8 cellular contexts compared by ENCODE assay signal in the genomic region with DNA sequence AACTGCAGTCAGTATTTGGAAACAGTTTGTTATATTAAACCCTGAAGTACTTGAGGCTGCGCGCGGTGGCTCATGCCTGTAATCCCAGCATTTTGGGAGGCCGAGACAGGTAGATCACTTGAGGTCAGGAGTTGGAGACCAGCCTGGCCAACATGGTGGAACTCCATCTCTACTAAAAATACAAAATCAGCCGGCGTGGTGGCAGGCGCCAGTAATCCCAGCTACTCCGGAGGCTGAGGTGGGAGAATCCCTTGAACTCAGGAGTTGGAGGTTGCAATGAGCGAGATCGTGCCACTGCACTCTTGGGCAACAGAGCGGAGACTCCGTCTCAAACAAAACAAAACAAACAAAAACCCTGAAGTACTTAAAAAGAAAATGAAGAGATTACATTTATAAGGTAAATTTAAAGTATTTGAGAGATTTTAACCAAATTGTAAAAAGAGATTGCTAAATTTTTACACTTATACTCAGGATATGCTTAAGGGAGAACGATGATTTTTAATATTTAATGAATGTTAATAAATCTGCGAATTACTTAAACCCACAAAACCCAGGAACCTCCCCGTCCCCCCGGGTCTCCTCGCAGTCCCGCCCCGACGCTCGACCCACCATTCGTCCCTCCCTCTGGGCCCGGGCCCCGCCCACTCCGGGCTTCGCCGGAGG. TPM values are rescaled to one million over a fixed set of nuclear protein-coding genes. Genes with fewer than 3 reads are reported as not detected.
DNase-seq lines count a peak whose midpoint lies in the region; ATAC-seq, FAIRE-seq and TF ChIP-seq lines count a peak whose summit lies in the region.

No MANE protein-coding gene starts in this region.

- DNase-seq in cardiac muscle cell (ENCODE audit: low read depth in 1 of 2, low spot score in 1 of 2) (peak in 1 of 2 donors; percentile 9), left cardiac atrium (no peak), astrocyte (ENCODE audit: low read depth) (no peak), mesenchymal stem cell (no peak), upper lobe of right lung (peak; percentile 52), NAMALWA (ENCODE audit: low spot score) (no peak), NCI-H774 (lab: John Stamatoyannopoulos, UW) (no peak), G401 (ENCODE audit: low spot score) (no peak)

- no peak overlapping the region for H3K18ac ChIP-seq in mesenchymal stem cell (ENCODE audit: low read depth in 1 of 2, low read length in 2 of 2)

- H3K9me3 ChIP-seq in cardiac muscle cell (ENCODE audit: low read depth) (no peaks in the 10 kb centered on the region), astrocyte (ENCODE audit: insufficient read depth, low read depth, low read length) (no peaks in the 10 kb centered on the region), mesenchymal stem cell (ENCODE audit: control insufficient read depth, low read length) (no peaks in the 10 kb centered on the region), upper lobe of right lung (no peaks in the 10 kb centered on the region)

- H4K20me1 ChIP-seq in astrocyte (ENCODE audit: insufficient read depth, low read length): peaks cover 4% of the 10 kb centered on the region

- H3K14ac ChIP-seq in mesenchymal stem cell (ENCODE audit: low read length in 2 of 2): no peak overlapping the region

- no peak overlapping the region for H3K23ac ChIP-seq in mesenchymal stem cell (ENCODE audit: low read length in 2 of 2)

- no peak overlapping the region for H2BK12ac ChIP-seq in mesenchymal stem cell (ENCODE audit: low read length in 2 of 2)

- H2BK5ac ChIP-seq in mesenchymal stem cell (ENCODE audit: low read depth, low read length, poor library complexity, severe bottlenecking): no peak overlapping the region

- no peaks in the 10 kb centered on the region for H3K27me3 ChIP-seq in cardiac muscle cell
- H3K27me3 ChIP-seq in astrocyte (ENCODE audit: insufficient read depth, low read length): no peaks in the 10 kb centered on the region
- no peaks in the 10 kb centered on the region for H3K27me3 ChIP-seq in mesenchymal stem cell (ENCODE audit: control insufficient read depth in 1 of 2, insufficient read depth in 1 of 2, low read length in 2 of 2)
- H3K27me3 ChIP-seq in upper lobe of right lung: no peaks in the 10 kb centered on the region

- peak overlapping the region; percentile 91 for H3K4me3 ChIP-seq in cardiac muscle cell
- H3K4me3 ChIP-seq in astrocyte (ENCODE audit: insufficient read depth, low read depth, low read length): peak overlapping the region; percentile 83
- peak overlapping the region in 1 of 2 experiments; percentile 99 for H3K4me3 ChIP-seq in mesenchymal stem cell (ENCODE audit: insufficient read depth in 1 of 2, low read depth in 1 of 2, low read length in 2 of 2)
- peak overlapping the region; percentile 91 for H3K4me3 ChIP-seq in upper lobe of right lung

- H3K4me2 ChIP-seq in astrocyte (ENCODE audit: low read length): peak overlapping the region; percentile 95
- peak overlapping the region; percentile 49 for H3K4me2 ChIP-seq in mesenchymal stem cell (ENCODE audit: low read length, poor library complexity, severe bottlenecking)

- H2BK15ac ChIP-seq in mesenchymal stem cell (ENCODE audit: low read depth, poor library complexity, severe bottlenecking): no peak overlapping the region

- ATAC-seq in left cardiac atrium (no peak), upper lobe of right lung (no peak)

- no peak overlapping the region for H3K27ac Mint-ChIP-seq in astrocyte (ENCODE audit: unreplicated experiment)

- H3K27ac ChIP-seq in cardiac muscle cell (no peak overlapping the region), astrocyte (ENCODE audit: low read depth, low read length) (no peak overlapping the region), mesenchymal stem cell (ENCODE audit: low read length, poor library complexity, severe bottlenecking) (no peak overlapping the region), upper lobe of right lung (peak overlapping the region; percentile 84)

- H3K9ac ChIP-seq in astrocyte (ENCODE audit: low read length): peak overlapping the region; percentile 88
- H3K9ac ChIP-seq in mesenchymal stem cell (ENCODE audit: low read length): peak overlapping the region; percentile 99

- intact Hi-C loops in left cardiac atrium (cut with DNase I): loop anchor here in 1 of 2 donors (2.0 kb wide), 1 partner anchor 65 kb away; no protein-coding TSS in a partner anchor
- intact Hi-C loops in upper lobe of right lung (cut with DNase I): no loop called here

- WGBS in mesenchymal stem cell: 35% methylated on average over 22 of the region's 27 CpGs

- H2BK120ac ChIP-seq in mesenchymal stem cell (ENCODE audit: low read depth, low read length): no peak overlapping the region

- in situ Hi-C loops in G401 (cut with HindIII; ENCODE audit: low sequenced_read_pairs): no loop called here

- H2AFZ ChIP-seq in astrocyte (ENCODE audit: low read depth, low read length) (peak overlapping the region; percentile 61), mesenchymal stem cell (ENCODE audit: low read depth, low read length) (no peak overlapping the region)

- no peaks in the 10 kb centered on the region for H3K27me3 Mint-ChIP-seq in astrocyte (ENCODE audit: low read depth, unreplicated experiment)

- H4K91ac ChIP-seq in mesenchymal stem cell (ENCODE audit: low read length): no peak overlapping the region

- FAIRE-seq in astrocyte (lab: Jason Lieb, UNC): no peak

- no peak overlapping the region for H3K4ac ChIP-seq in mesenchymal stem cell (ENCODE audit: low read depth in 1 of 2, low read length in 2 of 2)

- peaks cover 40% of the 10 kb centered on the region for H3K79me2 ChIP-seq in astrocyte (ENCODE audit: insufficient read depth, low read length)

- peaks cover 17% of the 10 kb centered on the region for H3K36me3 Mint-ChIP-seq in astrocyte (ENCODE audit: low read depth, unreplicated experiment)

- peak overlapping the region; percentile 76 for H3K4me3 Mint-ChIP-seq in astrocyte (ENCODE audit: unreplicated experiment)

- peaks cover 16% of the 10 kb centered on the region for H3K79me1 ChIP-seq in mesenchymal stem cell (replicated peaks; ENCODE audit: low read length, poor library complexity, severe bottlenecking)

- H2AK5ac ChIP-seq in mesenchymal stem cell (ENCODE audit: low read length, severe bottlenecking): no peak overlapping the region

- peaks cover 8% of the 10 kb centered on the region for H3K4me1 ChIP-seq in cardiac muscle cell (ENCODE audit: low read depth)
- peaks cover 6% of the 10 kb centered on the region for H3K4me1 ChIP-seq in astrocyte (ENCODE audit: insufficient read depth, low read length)
- H3K4me1 ChIP-seq in mesenchymal stem cell (ENCODE audit: control insufficient read depth, insufficient read depth, low read depth, low read length): peaks cover 16% of the 10 kb centered on the region
- peaks cover 8% of the 10 kb centered on the region for H3K4me1 ChIP-seq in upper lobe of right lung

- no peaks in the 10 kb centered on the region for H3K9me3 Mint-ChIP-seq in astrocyte (ENCODE audit: unreplicated experiment)

- H4K8ac ChIP-seq in mesenchymal stem cell (ENCODE audit: low read length): peak overlapping the region; percentile 93

- H3K36me3 ChIP-seq in cardiac muscle cell: peaks cover 17% of the 10 kb centered on the region
- peaks cover 6% of the 10 kb centered on the region for H3K36me3 ChIP-seq in astrocyte (ENCODE audit: insufficient read depth, low read length)
- peaks cover 32 to 42% of the 10 kb centered on the region in 2 experiments for H3K36me3 ChIP-seq in mesenchymal stem cell (ENCODE audit: control insufficient read depth in 1 of 2, insufficient read depth in 2 of 2, low read depth in 1 of 2, low read length in 2 of 2)
- peaks cover 27% of the 10 kb centered on the region for H3K36me3 ChIP-seq in upper lobe of right lung

- peaks cover 16% of the 10 kb centered on the region for H3K4me1 Mint-ChIP-seq in astrocyte (ENCODE audit: low read depth, unreplicated experiment)

- TF ChIP-seq CTCF in cardiac muscle cell (IDR thresholded peaks at IDR 0.05; ENCODE audit: low read depth, low read length) (no peak), astrocyte (IDR thresholded peaks at IDR 0.05; ENCODE audit: insufficient read depth, low read depth, low read length) (no peak), upper lobe of right lung (IDR thresholded peaks at IDR 0.05) (no peak)

RNA-seq across cellular contexts. Expression of a gene that starts 0.4 kb away (rescaled TPM):
- total RNA-seq in cardiac muscle cell (35.3 and 65.1 TPM in 2 replicates), left cardiac atrium (10 to 100 TPM; 18.8 to 23.2 TPM), astrocyte (44.0 and 52.3 TPM in 2 replicates), upper lobe of right lung (33.0 TPM)
- 83.1 and 123 TPM in 2 replicates for polyA plus RNA-seq in cardiac muscle cell
- 26.2 TPM for polyA plus RNA-seq in mesenchymal stem cell (2013, experiment 1 of 2)
- polyA plus RNA-seq in mesenchymal stem cell (2013, experiment 2 of 2): 26.0 TPM
- 60.7 and 66.8 TPM in 2 replicates for total RNA-seq in G401 (2014; rRNA removed; shearing (Covaris generic))

RNA-seq across cellular contexts. Expression of a gene that starts 14.5 kb away (rescaled TPM):
- total RNA-seq in cardiac muscle cell (14.8 and 15.8 TPM in 2 replicates), left cardiac atrium (1 to 10 TPM; 2.9 TPM), astrocyte (6.9 and 7.9 TPM in 2 replicates), upper lobe of right lung (6.0 TPM)
- 18.2 and 20.1 TPM in 2 replicates for polyA plus RNA-seq in cardiac muscle cell
- 4.3 TPM for polyA plus RNA-seq in mesenchymal stem cell (2013, experiment 1 of 2)
- 4.0 TPM for polyA plus RNA-seq in mesenchymal stem cell (2013, experiment 2 of 2)
- total RNA-seq in G401 (2014; rRNA removed; shearing (Covaris generic)): 11.7 and 13.9 TPM in 2 replicates

RNA-seq across cellular contexts. Expression of a gene that starts 20.4 kb away (rescaled TPM):
- total RNA-seq in cardiac muscle cell: 111 and 159 TPM in 2 replicates
- polyA plus RNA-seq in cardiac muscle cell: 184 and 243 TPM in 2 replicates
- 100 to 1,000 TPM; 106 to 135 TPM for total RNA-seq in left cardiac atrium
- 81.0 and 90.9 TPM in 2 replicates for total RNA-seq in astrocyte
- 78.5 TPM for polyA plus RNA-seq in mesenchymal stem cell (2013, experiment 1 of 2)
- polyA plus RNA-seq in mesenchymal stem cell (2013, experiment 2 of 2): 77.3 TPM
- 55.8 TPM for total RNA-seq in upper lobe of right lung
- 105 and 118 TPM in 2 replicates for total RNA-seq in G401 (2014; rRNA removed; shearing (Covaris generic))

RNA-seq across cellular contexts. Expression of a gene that starts 30.9 kb away (rescaled TPM):
- total RNA-seq in cardiac muscle cell (0.33 and 0.63 TPM in 2 replicates), left cardiac atrium (not detected), astrocyte (3.7 and 4.0 TPM in 2 replicates), upper lobe of right lung (not detected)
- 1.8 and 2.3 TPM in 2 replicates for polyA plus RNA-seq in cardiac muscle cell
- polyA plus RNA-seq in mesenchymal stem cell (2013, experiment 1 of 2): 0.17 TPM
- 0.19 TPM for polyA plus RNA-seq in mesenchymal stem cell (2013, experiment 2 of 2)
- total RNA-seq in G401 (2014; rRNA removed; shearing (Covaris generic)): not detected in 2 replicates

RNA-seq across cellular contexts. Expression of a gene that starts 35.7 kb away (rescaled TPM):
- total RNA-seq in cardiac muscle cell (20.0 and 58.1 TPM in 2 replicates), left cardiac atrium (10 to 100 TPM; 16.2 to 19.8 TPM), astrocyte (28.8 and 29.3 TPM in 2 replicates), upper lobe of right lung (21.2 TPM)
- polyA plus RNA-seq in cardiac muscle cell: 22.1 and 68.5 TPM in 2 replicates
- 38.2 TPM for polyA plus RNA-seq in mesenchymal stem cell (2013, experiment 1 of 2)
- polyA plus RNA-seq in mesenchymal stem cell (2013, experiment 2 of 2): 37.0 TPM
- 65.7 and 103 TPM in 2 replicates for total RNA-seq in G401 (2014; rRNA removed; shearing (Covaris generic))
